In the genomic region with DNA sequence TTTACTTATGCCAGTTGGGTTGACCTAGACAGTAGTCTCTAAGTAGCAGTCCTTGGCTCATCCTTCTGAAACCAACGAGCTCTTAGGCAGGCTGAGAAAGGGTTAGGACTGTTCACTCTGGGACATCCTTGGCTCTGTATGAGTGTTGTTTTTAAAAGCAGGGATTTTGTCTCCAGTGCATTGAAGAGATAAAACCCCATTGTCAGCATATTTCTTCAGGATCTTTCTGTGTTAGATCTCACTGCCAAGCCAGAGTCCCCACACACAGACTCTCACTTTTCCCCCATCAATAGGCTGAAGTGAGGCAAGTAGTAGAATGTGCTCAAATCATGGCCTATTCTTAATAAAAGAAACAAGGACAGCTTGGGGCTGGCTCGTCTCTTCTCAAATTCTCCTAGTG, we compare ENCODE assay signal across 15 cellular contexts.
"Had no signal": no experiment of that assay in that cellular context is flagged by ENCODE, and none has a peak within 500 bp of the region (broad histone marks: within the 10 kb centered on the region; RNA-seq: fewer than 3 reads in every experiment).

No MANE protein-coding gene starts in this region.

- H3K9me3 Mint-ChIP-seq: activated naive CD4-positive, alpha-beta T cell treated with anti-CD3 and anti-CD28 coated beads, Interleukin-2, amount 10 ng/mL, durations not matched to agents 7 days and 5 days; activated T-helper 2 cell treated with anti-CD3 and anti-CD28 coated beads, Interferon-gamma antibody, Interleukin-2, Interleukin-4, amounts not matched to agents 10 μg/mL and 5 μg/mL and 100 μg/mL, durations not matched to agents 14 hours and 24 hours and 36 hours; nephron progenitor cell; WTC11 had no signal

- ATAC-seq: foreskin keratinocyte, heart left ventricle, pancreas, WTC11 had no signal

- H3K36me3 Mint-ChIP-seq: WTC11 had no signal

- H3K4me3 Mint-ChIP-seq: activated naive CD4-positive, alpha-beta T cell treated with anti-CD3 and anti-CD28 coated beads, Interleukin-2, amount 10 ng/mL, durations not matched to agents 7 days and 5 days; nephron progenitor cell; WTC11 had no signal

- H3K4me3 ChIP-seq: adrenal gland, esophagus squamous epithelium, pancreas, vagina had no signal

- H3K27ac Mint-ChIP-seq: activated naive CD4-positive, alpha-beta T cell treated with anti-CD3 and anti-CD28 coated beads, Interleukin-2, amount 10 ng/mL, durations not matched to agents 7 days and 5 days; activated T-helper 2 cell treated with anti-CD3 and anti-CD28 coated beads, Interferon-gamma antibody, Interleukin-2, Interleukin-4, amounts not matched to agents 10 μg/mL and 5 μg/mL and 100 μg/mL, durations not matched to agents 14 hours and 24 hours and 36 hours; nephron progenitor cell; WTC11 had no signal

- H3K27me3 ChIP-seq: adrenal gland, esophagus squamous epithelium, foreskin keratinocyte, heart left ventricle, pancreas, vagina had no signal

- H3K36me3 ChIP-seq: adrenal gland, esophagus squamous epithelium, heart left ventricle, pancreas, vagina had no signal

- H3K27ac ChIP-seq: esophagus squamous epithelium, foreskin keratinocyte, pancreas, vagina had no signal

- H3K9me3 ChIP-seq: adrenal gland, esophagus squamous epithelium, heart left ventricle, pancreas, vagina had no signal

- DNase-seq: activated CD4-positive, alpha-beta T cell treated with anti-CD3 and anti-CD28 coated beads for 48 hours; activated naive CD4-positive, alpha-beta T cell treated with anti-CD3 and anti-CD28 coated beads, Interleukin-2, amount 10 ng/mL, durations not matched to agents 7 days and 5 days; adrenal gland; central memory CD4-positive, alpha-beta T cell; dermis blood vessel endothelial cell; esophagus squamous epithelium; foreskin keratinocyte; heart left ventricle; mammary epithelial cell; nephron progenitor cell; pancreas had no signal

- FAIRE-seq: endometrium, pancreas had no signal
